ENCODE assay signal across 16 cellular contexts in the genomic region with DNA sequence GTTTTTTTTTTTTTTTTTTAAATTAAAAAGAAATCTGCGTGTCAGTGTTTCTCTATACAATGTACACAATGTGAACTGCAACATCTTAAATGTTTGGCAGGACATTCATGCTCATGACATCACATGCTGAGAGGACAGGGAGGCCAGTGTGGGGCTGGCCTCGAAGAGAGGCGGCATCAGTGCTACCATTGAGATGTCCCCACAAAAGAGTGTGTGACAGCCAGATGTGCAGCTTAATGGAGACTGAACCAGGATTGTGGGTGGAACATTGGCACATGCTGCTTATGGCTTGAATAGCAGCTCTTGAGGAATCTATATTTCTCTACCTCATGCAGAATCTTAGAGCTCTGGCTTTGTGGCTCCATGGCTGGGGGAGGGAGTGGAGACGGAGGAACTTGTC. TPM values are rescaled to one million over a fixed set of nuclear protein-coding genes. Genes with fewer than 3 reads are reported as not detected.
"Had no signal": no experiment of that assay in that cellular context is flagged by ENCODE, and none has a peak within 500 bp of the region (broad histone marks: within the 10 kb centered on the region; RNA-seq: fewer than 3 reads in every experiment).

No MANE protein-coding gene starts in this region.

- H3K4me1 ChIP-seq: adrenal gland had no signal

- H3K27me3 ChIP-seq: adrenal gland had no signal

- H3K36me3 Mint-ChIP-seq: brain, WTC11 had no signal

- FAIRE-seq: kidney had no signal

- H3K4me3 ChIP-seq: adrenal gland had no signal

- H3K27ac ChIP-seq: adrenal gland had no signal

- DNase-seq: activated CD4-positive, alpha-beta T cell treated with anti-CD3 and anti-CD28 coated beads for 48 hours; activated CD8-positive, alpha-beta memory T cell treated with anti-CD3 and anti-CD28 coated beads for 24 hours; activated naive CD4-positive, alpha-beta T cell treated with Interleukin-2 at 50 U/mL for 16 hours; adrenal gland; cerebellar nuclear complex; dermis blood vessel endothelial cell; endodermal cell; erythroblast; kidney; naive thymus-derived CD4-positive, alpha-beta T cell; stimulated activated CD4-positive, alpha-beta T cell treated with anti-CD3 and anti-CD28 coated beads, Interleukin-12 subunit alpha, Interleukin-12 subunit beta, amount 100 ng/mL, for 4 hours; stimulated activated CD4-positive, alpha-beta T cell treated with anti-CD3 and anti-CD28 coated beads, Interleukin-2, amount 100 ng/mL, for 48 hours; stimulated activated naive CD4-positive, alpha-beta T cell treated with Interleukin-2 at 50 U/mL for 16 hours had no signal

- ATAC-seq: naive thymus-derived CD4-positive, alpha-beta T cell; SK-N-SH treated with all-trans-retinoic acid at 6 μM for 48 hours had no signal

- H3K27ac Mint-ChIP-seq: naive thymus-derived CD4-positive, alpha-beta T cell; WTC11 had no signal

- H3K4me3 Mint-ChIP-seq: brain; endodermal cell; naive thymus-derived CD4-positive, alpha-beta T cell; WTC11 had no signal

- H3K9me3 Mint-ChIP-seq: brain, endodermal cell had no signal

- H3K9me3 ChIP-seq: adrenal gland had no signal

RNA-seq across cellular contexts. Expression of a gene that starts 18.5 kb away (rescaled TPM):
- total RNA-seq: naive thymus-derived CD4-positive, alpha-beta T cell had no signal
- polyA plus RNA-seq: naive thymus-derived CD4-positive, alpha-beta T cell had no signal
